In the genomic region with DNA sequence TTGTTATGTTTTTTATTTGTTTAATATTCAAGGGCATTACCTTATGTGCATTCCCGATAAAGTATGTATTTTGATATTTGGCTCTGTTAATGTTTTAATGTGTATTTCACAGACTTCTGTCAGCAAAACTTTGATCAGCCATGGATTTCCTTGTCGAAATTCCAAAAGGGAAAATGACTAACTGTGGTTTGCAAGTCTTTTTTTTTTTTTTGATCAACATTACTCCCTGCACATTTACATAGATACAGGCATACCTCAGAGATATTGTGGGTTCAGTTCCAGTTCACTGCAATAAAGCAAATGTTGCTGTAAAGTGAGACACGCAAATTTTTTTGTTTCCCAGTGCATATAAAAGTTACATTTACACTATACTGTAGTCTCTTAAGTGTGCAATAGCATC, we compare ENCODE assay signal across 27 cellular contexts.
DNase-seq lines count a peak whose midpoint lies in the region; ATAC-seq and TF ChIP-seq lines count a peak whose summit lies in the region.
"Had no signal": no experiment of that assay in that cellular context is flagged by ENCODE, and none has a peak within 500 bp of the region (broad histone marks: within the 10 kb centered on the region; RNA-seq: fewer than 3 reads in every experiment).

No MANE protein-coding gene starts in this region.

- H3K4me3 ChIP-seq in fibroblast of mammary gland (ENCODE audit: control insufficient read depth, low read depth, low read length) (no peak overlapping the region), osteoblast (ENCODE audit: insufficient read depth, low read length) (no peak overlapping the region)
- H3K4me3 ChIP-seq: BLaER1, GM23338, lower lobe of right lung, mucosa of descending colon, spleen had no signal

- no peak overlapping the region for H2AFZ ChIP-seq in osteoblast (ENCODE audit: low read length)
- H2AFZ ChIP-seq: GM23338 had no signal

- no peaks in the 10 kb centered on the region for H4K20me1 ChIP-seq in osteoblast (ENCODE audit: insufficient read depth, low read length)
- H4K20me1 ChIP-seq: BLaER1 had no signal

- H3K4me3 Mint-ChIP-seq in activated T-cell treated with anti-CD3 and anti-CD28 coated beads, Interleukin-2, amount 50 U/mL, for 24 hours = no peak overlapping the region
- H3K4me3 Mint-ChIP-seq: GM23338, nephron progenitor cell, type B pancreatic cell had no signal

- no peak overlapping the region for H3K27ac Mint-ChIP-seq in activated T-cell treated with anti-CD3 and anti-CD28 coated beads, Interleukin-2, amount 50 U/mL, for 24 hours
- H3K27ac Mint-ChIP-seq: GM23338, nephron progenitor cell, type B pancreatic cell had no signal

- ATAC-seq in HG03469 (IDR thresholded peaks at IDR 0.05; ENCODE audit: unreplicated experiment) (no peak), GM21447 (IDR thresholded peaks at IDR 0.05; ENCODE audit: unreplicated experiment) (no peak)
- ATAC-seq: GM23338, lower lobe of right lung, mucosa of descending colon had no signal

- H3K27me3 Mint-ChIP-seq in activated T-cell treated with anti-CD3 and anti-CD28 coated beads, Interleukin-2, amount 50 U/mL, for 24 hours = peaks cover 15% of the 10 kb centered on the region

- no peaks in the 10 kb centered on the region for H3K79me2 ChIP-seq in osteoblast (ENCODE audit: insufficient read depth, low read length)

- H3K27ac ChIP-seq in osteoblast (ENCODE audit: low read depth, low read length) = peak overlapping the region; percentile 84
- H3K27ac ChIP-seq: BLaER1, lower lobe of right lung, RWPE1, spleen had no signal

- no peaks in the 10 kb centered on the region for H3K4me1 Mint-ChIP-seq in activated T-cell treated with anti-CD3 and anti-CD28 coated beads, Interleukin-2, amount 50 U/mL, for 24 hours (ENCODE audit: low read depth)
- H3K4me1 Mint-ChIP-seq: GM23338 had no signal

- no peaks in the 10 kb centered on the region for H3K27me3 ChIP-seq in osteoblast (ENCODE audit: insufficient read depth, low read length)
- H3K27me3 ChIP-seq: BLaER1, spleen had no signal

- TF ChIP-seq CTCF in fibroblast of mammary gland (conservative IDR thresholded peaks at IDR 0.05; ENCODE audit: control insufficient read depth, insufficient read depth, low read depth, low read length) = no peak
- no peak for TF ChIP-seq CTCF in osteoblast (IDR thresholded peaks at IDR 0.05; ENCODE audit: extremely low read depth, low read depth, low read length)

- H3K9me3 ChIP-seq in osteoblast (ENCODE audit: low read depth, low read length) = no peaks in the 10 kb centered on the region
- H3K9me3 ChIP-seq: BLaER1, lower lobe of right lung, mucosa of descending colon, spleen had no signal

- peak; percentile 56 for DNase-seq in EH (ENCODE audit: low read depth)
- DNase-seq in RPMI7951 (ENCODE audit: low read depth) = peak; percentile 50
- DNase-seq in fibroblast of mammary gland (ENCODE audit: low read depth) = peak; percentile 62
- no peak for DNase-seq in osteoblast (ENCODE audit: insufficient read length, low spot score, missing footprints)
- DNase-seq in NCI-H2029 (lab: John Stamatoyannopoulos, UW) = no peak
- DNase-seq in activated T-cell treated with anti-CD3 and anti-CD28 coated beads, Interleukin-2, amount 50 U/mL, for 24 hours = no peak
- DNase-seq: activated CD4-positive, alpha-beta T cell treated with anti-CD3 and anti-CD28 coated beads, Interleukin-2, amount 50 U/mL, for 4 hours; activated naive CD4-positive, alpha-beta T cell treated with anti-CD3 and anti-CD28 coated beads, Interleukin-2, amount 50 U/mL, for 16 hours; anterior cingulate cortex; COR-L47; DMS79 treated with DMSO at 0.1 percent for 48 hours; lower lobe of right lung; mucosa of descending colon; NCI-H1105 treated with DMSO at 0.1 percent for 48 hours; NCI-H1930; NCI-H2227 treated with DMSO at 0.1 percent for 48 hours; NCI-H748 treated with DMSO at 0.1 percent for 48 hours; nephron progenitor cell; right cardiac atrium; spleen; T-helper 1 cell had no signal

- no peaks in the 10 kb centered on the region for H3K36me3 ChIP-seq in osteoblast (ENCODE audit: insufficient read depth, low read length)
- H3K36me3 ChIP-seq: BLaER1, lower lobe of right lung, spleen had no signal

- no peaks in the 10 kb centered on the region for H3K9me3 Mint-ChIP-seq in activated T-cell treated with anti-CD3 and anti-CD28 coated beads, Interleukin-2, amount 50 U/mL, for 24 hours
- H3K9me3 Mint-ChIP-seq: GM23338, nephron progenitor cell, type B pancreatic cell had no signal

- no peaks in the 10 kb centered on the region for H3K36me3 Mint-ChIP-seq in activated T-cell treated with anti-CD3 and anti-CD28 coated beads, Interleukin-2, amount 50 U/mL, for 24 hours (ENCODE audit: low read depth)
- H3K36me3 Mint-ChIP-seq: type B pancreatic cell had no signal

- H3K4me2 ChIP-seq in osteoblast (ENCODE audit: insufficient read depth, low read length) = peak overlapping the region; percentile 36
- H3K4me2 ChIP-seq: BLaER1, GM23338 had no signal

- H3K4me1 ChIP-seq in osteoblast (ENCODE audit: insufficient read depth, low read length) = peaks cover 26% of the 10 kb centered on the region
- H3K4me1 ChIP-seq: BLaER1 had no signal

Comparison
In these comparisons a context has a peak if more than half of its experiments do, and no peak if none do; other contexts are left out.
1. DNase-seq: peak in EH (single experiment), RPMI7951 (single experiment) and fibroblast of mammary gland (single experiment); none in osteoblast (single experiment), NCI-H2029 (single experiment) and activated T-cell treated with anti-CD3 and anti-CD28 coated beads, Interleukin-2, amount 50 U/mL, for 24 hours (single experiment).